ENCODE assay signal across 8 cellular contexts in genomic region chr16:4537376-4538066, GRCh38. TPM values are rescaled to one million over a fixed set of nuclear protein-coding genes. Genes with fewer than 3 reads are reported as not detected.
A peak's percentile ranks its signal among the peaks of the same experiment; 100 is the strongest.
DNase-seq lines count a peak whose midpoint lies in the region; ATAC-seq and TF ChIP-seq lines count a peak whose summit lies in the region.

No MANE protein-coding gene starts in this region.

- peaks cover 7% of the 10 kb centered on the region; the same call in 1 of the 2 replicates for H3K36me3 ChIP-seq in HUES64 (ENCODE audit: insufficient read depth, low read length)
- no peaks in the 10 kb centered on the region for H3K36me3 ChIP-seq in liver (ENCODE audit: control insufficient read depth in 4 of 4, insufficient read depth in 3 of 4, low read depth in 1 of 4, low read length in 3 of 4)
- no peaks in the 10 kb centered on the region for H3K36me3 ChIP-seq in testis (ENCODE audit: low read depth, missing control alignments)

- H3K4me1 ChIP-seq in HUES64 (ENCODE audit: insufficient read depth, low read length) (peaks cover 9% of the 10 kb centered on the region; the same call in 1 of the 2 replicates), liver (ENCODE audit: control insufficient read depth in 4 of 4, insufficient read depth in 4 of 4, low read length in 3 of 4) (peaks cover 5 to 12% (median 9%) of the 10 kb centered on the region in 4 donors), testis (peaks cover 6% of the 10 kb centered on the region)

- H3K9ac ChIP-seq in HUES64 (ENCODE audit: low read depth, low read length): peak overlapping the region; percentile 79
- H3K9ac ChIP-seq in liver (ENCODE audit: low read depth in 1 of 2, low read length in 2 of 2): peak overlapping the region; percentile 26 to 74

- WGBS in HUES64: 10% methylated on average over 44 of the region's 44 CpGs
- 16% methylated on average over 44 of the region's 44 CpGs for WGBS in liver
- 7 to 17% methylated on average over 42 to 44 of the region's 44 CpGs for WGBS in testis, 2 donors

- peak overlapping the region; percentile 90 for H3K4me3 ChIP-seq in HUES64 (ENCODE audit: low read length)
- H3K4me3 ChIP-seq in liver (ENCODE audit: low read depth in 1 of 3, low read length in 3 of 3): peak overlapping the region; percentile 76 to 87 (median 78)
- H3K4me3 ChIP-seq in testis: peak overlapping the region; percentile 84 to 91

- H3K9me3 ChIP-seq in HUES64 (ENCODE audit: insufficient read depth, low read depth, low read length) (peaks cover 14% of the 10 kb centered on the region; the same call in 1 of the 2 replicates), liver (ENCODE audit: control insufficient read depth in 4 of 4, low read length in 3 of 4) (peaks cover 0 to 5% (median under 1%) of the 10 kb centered on the region in 4 donors), testis (no peaks in the 10 kb centered on the region)

- peak; percentile 43 for DNase-seq in AG20443 (ENCODE audit: low spot score)
- peak in 24 of 61 donors; percentile 9 to 58 (median 41) for DNase-seq in caudate nucleus (lab: John Stamatoyannopoulos, UW)
- peak; percentile 33 for DNase-seq in testis
- no peak for DNase-seq in AML-193 (lab: John Stamatoyannopoulos, UW)

- no peak for TF ChIP-seq RAD21 in liver (IDR thresholded peaks at IDR 0.05)

- no peak for TF ChIP-seq POLR2A in testis (IDR thresholded peaks at IDR 0.05)

- ATAC-seq in GM18511 (IDR thresholded peaks at IDR 0.05; ENCODE audit: unreplicated experiment): no peak
- no peak for ATAC-seq in HG02981 (IDR thresholded peaks at IDR 0.05; ENCODE audit: unreplicated experiment)

- intact Hi-C loops in testis (cut with DNase I; ENCODE audit: low total_unique reads): no loop called here

- peak overlapping the region; percentile 89; the same call in 1 of the 2 replicates for H3K27ac ChIP-seq in HUES64 (ENCODE audit: low read depth, low read length)
- peak overlapping the region; percentile 99 for H3K27ac ChIP-seq in caudate nucleus (ENCODE audit: low read depth, low read length)
- peak overlapping the region; percentile 97 to 99 for H3K27ac ChIP-seq in liver (ENCODE audit: low read depth in 1 of 2, low read length in 2 of 2)
- H3K27ac ChIP-seq in testis: peak overlapping the region; percentile 83 to 95

- H3K27me3 ChIP-seq in HUES64 (ENCODE audit: insufficient read depth, low read length) (peaks cover 16% of the 10 kb centered on the region), liver (ENCODE audit: control insufficient read depth in 4 of 4, insufficient read depth in 4 of 4, low read length in 3 of 4) (no peaks in the 10 kb centered on the region), testis (no peaks in the 10 kb centered on the region)

- TF ChIP-seq CTCF in liver (IDR thresholded peaks at IDR 0.05; ENCODE audit: low read depth, low read length, missing input control) (no peak), testis (IDR thresholded peaks at IDR 0.05) (no peak)

TF ChIP-seq in liver, 16 proteins besides CTCF, POLR2A, EP300 and RAD21:
- peak; percentile 28 for TF ChIP-seq YY1 (IDR thresholded peaks at IDR 0.05)
- no peak for TF ChIP-seq HNF4G (IDR thresholded peaks at IDR 0.05)
- peak in 1 of 2 donors; percentile 44 for TF ChIP-seq RXRA (IDR thresholded peaks at IDR 0.05)
- TF ChIP-seq HNF4A (conservative IDR thresholded peaks at IDR 0.05): peak in 1 of 2 donors; percentile 40

RNA-seq across cellular contexts. Expression of gene CDIP1, which starts 1.1 kb away (rescaled TPM):
- polyA plus RNA-seq in HUES64 (2013, experiment 1 of 2): 41.4 TPM
- 47.2 TPM for polyA plus RNA-seq in HUES64 (2013, experiment 2 of 2)
- total RNA-seq in liver (1 to 10 TPM; 4.4 to 8.4 TPM), testis (10 to 100 TPM; 32.0 to 34.0 TPM)
- polyA plus RNA-seq in liver (10 to 100 TPM; 15.7 to 18.6 TPM), testis (ENCODE audit: insufficient read depth, low read depth, low replicate concordance) (34.7 TPM)

RNA-seq across cellular contexts. Expression of gene C16orf96, which starts 18.6 kb away (rescaled TPM):
- polyA plus RNA-seq in HUES64 (2013, experiment 1 of 2): 0.45 TPM
- polyA plus RNA-seq in HUES64 (2013, experiment 2 of 2): 0.89 TPM
- under 1 TPM; 0.09 to 0.25 TPM for total RNA-seq in liver
- polyA plus RNA-seq in liver: under 1 TPM; 0.06 to 0.07 TPM
- 10 to 100 TPM; 10.3 to 15.1 TPM for total RNA-seq in testis
- polyA plus RNA-seq in testis (ENCODE audit: insufficient read depth, low read depth, low replicate concordance): 19.8 TPM

Comparison
In these comparisons a context has a peak if more than half of its experiments do, and no peak if none do; other contexts are left out.
1. DNase-seq: peak in AG20443 (single experiment) and testis (single experiment); none in AML-193 (0 of 2).
2. RNA of gene C16orf96, which starts 18.6 kb away (total RNA-seq): 10.3 to 15.1 TPM in testis; 0.09 to 0.25 TPM in liver; every median in the first group is over 4 times any median in the second.
3. Peak in every context shown above with its lines, with median percentiles within 50 percentile points of each other: H3K27ac ChIP-seq and H3K4me3 ChIP-seq.